ENCODE assay signal across 10 cellular contexts in the genomic region with DNA sequence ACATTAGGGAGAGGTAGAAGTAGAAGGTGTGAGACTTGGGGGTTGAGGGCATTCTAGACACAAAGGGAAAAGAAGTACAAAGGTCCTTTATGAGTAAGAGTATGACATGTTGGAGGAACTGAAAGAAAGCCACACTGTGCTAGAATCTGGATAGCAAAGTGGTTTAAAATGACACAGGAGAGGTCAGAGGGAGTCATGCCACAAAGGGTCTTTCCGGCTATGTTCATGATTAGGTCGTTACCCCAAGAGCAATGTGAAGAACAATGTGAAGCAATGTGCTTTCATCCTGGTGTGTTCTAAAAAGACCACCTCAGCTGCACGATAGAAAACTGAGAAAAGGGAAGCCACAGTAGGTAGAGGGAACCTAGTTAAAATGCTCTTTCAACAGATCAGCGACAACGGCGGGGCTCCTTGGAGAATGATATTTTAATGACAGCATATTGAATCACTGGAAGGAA. TPM values are rescaled to one million over a fixed set of nuclear protein-coding genes. Genes with fewer than 3 reads are reported as not detected.
DNase-seq lines count a peak whose midpoint lies in the region; ATAC-seq and TF ChIP-seq lines count a peak whose summit lies in the region.
"Had no signal": no experiment of that assay in that cellular context is flagged by ENCODE, and none has a peak within 500 bp of the region (broad histone marks: within the 10 kb centered on the region; RNA-seq: fewer than 3 reads in every experiment).

No MANE protein-coding gene starts in this region.

- H3K27ac ChIP-seq in PC-9, result peak overlapping the region; percentile 41; the same call in 1 of the 2 replicates

- POLR2A ChIA-PET in PC-9 (lab: Charles Lee; ENCODE audit: unreplicated experiment), result interaction anchor here (0.6 kb wide), 1 partner anchor 38 kb away, joined by 14 read pairs; no protein-coding TSS in a partner anchor

- no peak for DNase-seq in activated T-cell treated with anti-CD3 and anti-CD28 coated beads, Interleukin-2, amount 50 U/mL, for 4 hours
- DNase-seq in activated T-cell treated with anti-CD3 and anti-CD28 coated beads for 4 hours (no peak), PC-9 (no peak), immature natural killer cell (no peak), NCI-H226 (no peak), hypothalamus (lab: John Stamatoyannopoulos, UW) (no peak)
- no peak for DNase-seq in stimulated activated naive CD8-positive, alpha-beta T cell treated with anti-CD3 and anti-CD28 coated beads, Interleukin-15, Interleukin-2, amounts not matched to agents 100 U/mL and 50 U/mL, for 24 hours
- DNase-seq: right cardiac atrium had no signal

- CTCF ChIA-PET in PC-9 (lab: Charles Lee), result no interaction called here

- peak overlapping the region; percentile 25 for H3K4me3 Mint-ChIP-seq in activated T-cell treated with anti-CD3 and anti-CD28 coated beads, Interleukin-2, amount 50 U/mL, for 4 hours
- H3K4me3 Mint-ChIP-seq in immature natural killer cell, result no peak overlapping the region

- peaks cover 5% of the 10 kb centered on the region; the same call in 1 of the 2 replicates for H3K79me2 ChIP-seq in PC-9 (ENCODE audit: low read depth)

- no peak for TF ChIP-seq CTCF in PC-9 (conservative IDR thresholded peaks at IDR 0.05)

- peaks cover 6% of the 10 kb centered on the region for H3K36me3 ChIP-seq in PC-9 (ENCODE audit: low read depth)

- H3K9me3 Mint-ChIP-seq in activated T-cell treated with anti-CD3 and anti-CD28 coated beads, Interleukin-2, amount 50 U/mL, for 4 hours, result peaks cover 5% of the 10 kb centered on the region
- peaks cover 0 to 6% (median 2%) of the 10 kb centered on the region in 6 donors for H3K9me3 Mint-ChIP-seq in immature natural killer cell

- H3K9me2 ChIP-seq in PC-9 (ENCODE audit: insufficient read depth), result no peaks in the 10 kb centered on the region

- H3K4me1 Mint-ChIP-seq in activated T-cell treated with anti-CD3 and anti-CD28 coated beads, Interleukin-2, amount 50 U/mL, for 4 hours (ENCODE audit: low read depth), result peaks cover 2% of the 10 kb centered on the region
- H3K4me1 Mint-ChIP-seq in immature natural killer cell, result peaks cover 0 to 2% of the 10 kb centered on the region in 2 donors

- peak overlapping the region in 1 of 6 donors; percentile 1 for H3K27ac Mint-ChIP-seq in immature natural killer cell

- no peak overlapping the region for H2AFZ ChIP-seq in PC-9

- peaks cover 44% of the 10 kb centered on the region for H3K4me1 ChIP-seq in PC-9 (replicated peaks; ENCODE audit: insufficient read depth)

- intact Hi-C loops in PC-9 (cut with micrococcal nuclease; ENCODE audit: unreplicated experiment), result no loop called here

- no TSS peak for BruUV-seq in PC-9 (replicated peaks; lab: Mats Ljungman, UMichigan)

- peaks cover 25% of the 10 kb centered on the region; the same call in 1 of the 2 replicates for H3F3A ChIP-seq in PC-9 (ENCODE audit: insufficient read depth, low read depth)

- H3K36me3 Mint-ChIP-seq in activated T-cell treated with anti-CD3 and anti-CD28 coated beads, Interleukin-2, amount 50 U/mL, for 4 hours (ENCODE audit: insufficient read depth), result peaks cover 12% of the 10 kb centered on the region
- peaks cover 18 to 35% (median 28%) of the 10 kb centered on the region in 3 donors for H3K36me3 Mint-ChIP-seq in immature natural killer cell

- H3K4me2 ChIP-seq in PC-9, result peak overlapping the region; percentile 42

- H3K4me3 ChIP-seq in PC-9, result no peak overlapping the region
- H3K4me3 ChIP-seq: K562 had no signal

- H3K9me3 ChIP-seq in PC-9 (ENCODE audit: insufficient read depth, low read depth), result 0 out of 2 replicates have a peak, but pooled peaks cover 5% of the 10 kb centered on the region

- H3K27me3 ChIP-seq in PC-9 (ENCODE audit: insufficient read depth, low read depth), result no peaks in the 10 kb centered on the region

- no peaks in the 10 kb centered on the region for H4K20me1 ChIP-seq in PC-9 (ENCODE audit: insufficient read depth)

- no peaks in the 10 kb centered on the region for H3K27me3 Mint-ChIP-seq in activated T-cell treated with anti-CD3 and anti-CD28 coated beads, Interleukin-2, amount 50 U/mL, for 4 hours (ENCODE audit: low read depth)
- H3K27me3 Mint-ChIP-seq in immature natural killer cell (ENCODE audit: low read depth in 3 of 3), result peaks cover 0 to 2% (median 0%) of the 10 kb centered on the region in 3 donors

- ATAC-seq in activated T-cell treated with anti-CD3 and anti-CD28 coated beads, Interleukin-2, amount 50 U/mL, for 4 hours, result peak; percentile 58
- peak; percentile 94 for ATAC-seq in HG02973 (IDR thresholded peaks at IDR 0.05; ENCODE audit: unreplicated experiment)
- peak; percentile 96 for ATAC-seq in stimulated activated naive CD8-positive, alpha-beta T cell treated with anti-CD3 and anti-CD28 coated beads, Interleukin-15, Interleukin-2, amounts not matched to agents 100 U/mL and 50 U/mL, for 24 hours
- ATAC-seq: K562, right cardiac atrium had no signal

RNA-seq across cellular contexts. Expression of gene SMIM14, which starts 29.2 kb away (rescaled TPM):
- 1 to 10 TPM in 1 of 3 donors, under 1 TPM in 2; 0.51 to 1.6 (median 0.98) TPM for total RNA-seq in activated T-cell treated with anti-CD3 and anti-CD28 coated beads, Interleukin-2, amount 50 U/mL, for 4 hours
- 64.1 and 71.2 TPM in 2 replicates for total RNA-seq in PC-9 (2021)
- 100 to 1,000 TPM in 2 of 3 donors, 10 to 100 TPM in 1; 84.0 to 150 (median 111) TPM for polyA plus RNA-seq in immature natural killer cell

Comparison
In these comparisons a context has a peak if more than half of its experiments do, and no peak if none do; other contexts are left out.
1. RNA of gene SMIM14, which starts 29.2 kb away (total RNA-seq): 64.1 to 71.2 TPM in PC-9; 0.51 to 1.6 TPM in activated T-cell treated with anti-CD3 and anti-CD28 coated beads, Interleukin-2, amount 50 U/mL, for 4 hours; every median in the first group is over 10 times any median in the second.
2. Peak in every context shown above with its lines, with median percentiles within 50 percentile points of each other: ATAC-seq.